Comparison of ENCODE assay signal across 8 cellular contexts in genomic region chr1:51570063-51570720, GRCh38. TPM values are rescaled to one million over a fixed set of nuclear protein-coding genes. Genes with fewer than 3 reads are reported as not detected.
DNase-seq lines count a peak whose midpoint lies in the region; ATAC-seq and TF ChIP-seq lines count a peak whose summit lies in the region.

No MANE protein-coding gene starts in this region.

- CTCF ChIA-PET in CD4-positive, alpha-beta T cell (lab: Charles Lee) = no interaction called here
- CTCF ChIA-PET in WTC11 (lab: Charles Lee) = no interaction called here

- no peak for TF ChIP-seq CTCF in CD4-positive, alpha-beta T cell (IDR thresholded peaks at IDR 0.05)
- TF ChIP-seq CTCF in endothelial cell (IDR thresholded peaks at IDR 0.05; ENCODE audit: unreplicated experiment) (no peak), WTC11 (IDR thresholded peaks at IDR 0.05) (no peak)

- DNase-seq in CD4-positive, alpha-beta T cell = no peak
- DNase-seq in endothelial cell (ENCODE audit: low spot score) = no peak
- DNase-seq in mesenteric fat pad (ENCODE audit: low spot score) = no peak
- DNase-seq in NCI-H2196 treated with DMSO at 0.1 percent for 48 hours (lab: John Stamatoyannopoulos, UW; ENCODE audit: unreplicated experiment) = no peak
- DNase-seq in WTC11 (ENCODE audit: low spot score) = no peak

- H3K36me3 Mint-ChIP-seq in CD4-positive, alpha-beta T cell (ENCODE audit: low read depth) = no peaks in the 10 kb centered on the region
- H3K36me3 Mint-ChIP-seq in endothelial cell (ENCODE audit: low read depth, unreplicated experiment) = no peaks in the 10 kb centered on the region
- H3K36me3 Mint-ChIP-seq in WTC11 = no peaks in the 10 kb centered on the region

- no peaks in the 10 kb centered on the region for H3K27me3 Mint-ChIP-seq in CD4-positive, alpha-beta T cell
- H3K27me3 Mint-ChIP-seq in endothelial cell (ENCODE audit: unreplicated experiment) (peaks cover 9% of the 10 kb centered on the region), WTC11 (ENCODE audit: low read depth) (no peaks in the 10 kb centered on the region)

- POLR2A ChIA-PET in CD4-positive, alpha-beta T cell (lab: Charles Lee) = no interaction called here
- POLR2A ChIA-PET in WTC11 (lab: Charles Lee) = no interaction called here

- no peaks in the 10 kb centered on the region for H3K27me3 ChIP-seq in CD4-positive, alpha-beta T cell (ENCODE audit: control insufficient read depth, insufficient read depth, low read length)

- intact Hi-C loops in CD4-positive, alpha-beta T cell (cut with DNase I, micrococcal nuclease) = loop anchor here in 1 of 2 experiments (5.0 kb wide), 1 partner anchor 197 kb away; no protein-coding TSS in a partner anchor

- H3K27ac Mint-ChIP-seq in CD4-positive, alpha-beta T cell = peak overlapping the region; percentile 78
- peak overlapping the region; percentile 96 for H3K27ac Mint-ChIP-seq in endothelial cell (ENCODE audit: unreplicated experiment)
- H3K27ac Mint-ChIP-seq in WTC11 = no peak overlapping the region

- H3K36me3 ChIP-seq in KOPT-K1 (ENCODE audit: insufficient read depth, low read length) = no peaks in the 10 kb centered on the region

- peak overlapping the region; percentile 16 for H3K4me3 Mint-ChIP-seq in CD4-positive, alpha-beta T cell
- H3K4me3 Mint-ChIP-seq in endothelial cell (ENCODE audit: unreplicated experiment) (no peak overlapping the region), WTC11 (no peak overlapping the region)

- peak overlapping the region; percentile 29 for H3K27ac ChIP-seq in CD4-positive, alpha-beta T cell (ENCODE audit: low read depth, low read length)
- peak overlapping the region; percentile 46 for H3K27ac ChIP-seq in KOPT-K1 (ENCODE audit: low read depth, low read length, poor library complexity, severe bottlenecking)

- H3K4me1 Mint-ChIP-seq in CD4-positive, alpha-beta T cell (ENCODE audit: low read depth) = peaks cover 38% of the 10 kb centered on the region
- peaks cover 36% of the 10 kb centered on the region for H3K4me1 Mint-ChIP-seq in endothelial cell (ENCODE audit: unreplicated experiment)
- peaks cover 15% of the 10 kb centered on the region for H3K4me1 Mint-ChIP-seq in WTC11

- no peak for ATAC-seq in CD4-positive, alpha-beta T cell (ENCODE audit: poor library complexity)
- ATAC-seq in GM21381 (IDR thresholded peaks at IDR 0.05; ENCODE audit: unreplicated experiment) = peak; percentile 33
- no peak for ATAC-seq in GM19328 (IDR thresholded peaks at IDR 0.05; ENCODE audit: unreplicated experiment)
- no peak for ATAC-seq in WTC11

- H3K9me3 Mint-ChIP-seq in CD4-positive, alpha-beta T cell = no peaks in the 10 kb centered on the region
- H3K9me3 Mint-ChIP-seq in endothelial cell (ENCODE audit: unreplicated experiment) = no peaks in the 10 kb centered on the region
- no peaks in the 10 kb centered on the region for H3K9me3 Mint-ChIP-seq in WTC11

- H3K9me3 ChIP-seq in CD4-positive, alpha-beta T cell (ENCODE audit: control insufficient read depth, low read length) = no peaks in the 10 kb centered on the region
- no peaks in the 10 kb centered on the region for H3K9me3 ChIP-seq in KOPT-K1 (ENCODE audit: insufficient read depth, low read length, poor library complexity, severe bottlenecking)

TF ChIP-seq in WTC11, 78 proteins besides CTCF, POLR2A, EP300 and RAD21:
- no peak for TF ChIP-seq ZBTB43 (CRISPR knock-in tag; IDR thresholded peaks at IDR 0.05)
- no peak for TF ChIP-seq IRF2 (CRISPR knock-in tag; IDR thresholded peaks at IDR 0.05; ENCODE audit: borderline replicate concordance, low read depth)
- no peak for TF ChIP-seq ZNF416 (CRISPR knock-in tag; IDR thresholded peaks at IDR 0.05)
- TF ChIP-seq MXD4 (CRISPR knock-in tag; IDR thresholded peaks at IDR 0.05; ENCODE audit: borderline replicate concordance) = no peak
- no peak for TF ChIP-seq HMGXB4 (CRISPR knock-in tag; IDR thresholded peaks at IDR 0.05)
- TF ChIP-seq PRRX2 (CRISPR knock-in tag; IDR thresholded peaks at IDR 0.05) = no peak
- no peak for TF ChIP-seq ATF1 (CRISPR knock-in tag; IDR thresholded peaks at IDR 0.05)
- TF ChIP-seq GTF2I (CRISPR knock-in tag; conservative IDR thresholded peaks at IDR 0.05) = no peak
- no peak for TF ChIP-seq SOX15 (CRISPR knock-in tag; IDR thresholded peaks at IDR 0.05)
- TF ChIP-seq ESRRA (CRISPR knock-in tag; IDR thresholded peaks at IDR 0.05; ENCODE audit: borderline replicate concordance) = no peak
- TF ChIP-seq FOXK1 (CRISPR knock-in tag; IDR thresholded peaks at IDR 0.05) = no peak
- TF ChIP-seq E2F4 (CRISPR knock-in tag; IDR thresholded peaks at IDR 0.05; ENCODE audit: borderline replicate concordance, low read depth) = no peak

RNA-seq across cellular contexts. Expression of gene OSBPL9, which starts 46.7 kb away (rescaled TPM):
- total RNA-seq in CD4-positive, alpha-beta T cell = 10 to 100 TPM; 35.6 to 36.5 TPM
- total RNA-seq in endothelial cell (ENCODE audit: unreplicated experiment) (91.2 TPM), mesenteric fat pad (51.6 TPM), WTC11 (2021) (55.6 to 66.7 TPM (median 63.5 TPM) in 3 replicates)

RNA-seq across cellular contexts. Expression of gene EPS15, which starts 51.1 kb away (rescaled TPM):
- 10 to 100 TPM; 44.5 to 47.9 TPM for total RNA-seq in CD4-positive, alpha-beta T cell
- total RNA-seq in endothelial cell (ENCODE audit: unreplicated experiment) (120 TPM), mesenteric fat pad (98.9 TPM), WTC11 (2021) (37.1 to 41.7 TPM (median 39.3 TPM) in 3 replicates)
